Comparison of ENCODE assay signal across 1 cellular context in genomic region chr1:109395282-109395599, GRCh38.
A peak's percentile ranks its signal among the peaks of the same experiment; 100 is the strongest.
TF ChIP-seq lines count a peak whose summit lies in the region.
"Not testable (repeated sequence)": the region's sequence is repeated elsewhere in the genome, so short reads cannot be mapped to it uniquely, and the experiment has no call there.

No MANE protein-coding gene starts in this region.

TF ChIP-seq in K562, 482 proteins besides CTCF, POLR2A, EP300 and RAD21:
- peak; percentile 79; the same call in 1 of the 2 replicates for TF ChIP-seq ZNF384 (IDR thresholded peaks at IDR 0.05; ENCODE audit: low read depth, low read length)
- peak; percentile 18; the same call in 1 of the 2 replicates for TF ChIP-seq BCOR (IDR thresholded peaks at IDR 0.05)
- TF ChIP-seq PBX2 (CRISPR knock-in tag; IDR thresholded peaks at IDR 0.05; ENCODE audit: low read depth); NR2C2 (CRISPR knock-in tag; IDR thresholded peaks at IDR 0.05): not testable (repeated sequence)
- 0 out of 2 replicates have a peak, but pooled peaks have one; percentile 6 for TF ChIP-seq PBX2 (tag; conservative IDR thresholded peaks at IDR 0.05; ENCODE audit: low read depth)
- TF ChIP-seq SMARCA4 (IDR thresholded peaks at IDR 0.05), result 0 out of 2 replicates have a peak, but pooled peaks have one; percentile 15
- TF ChIP-seq ARID1B (IDR thresholded peaks at IDR 0.05), result peak; percentile 55
- peak; percentile 27 for TF ChIP-seq BRD9 (IDR thresholded peaks at IDR 0.05; ENCODE audit: low read depth, partially characterized antibody)
- peak; percentile 37; the same call in 1 of the 2 replicates for TF ChIP-seq SMARCE1 (IDR thresholded peaks at IDR 0.05)
- peak; percentile 48 for TF ChIP-seq FOSL1 (tag; conservative IDR thresholded peaks at IDR 0.05)
- TF ChIP-seq ZNF592 (IDR thresholded peaks at IDR 0.05), result peak; percentile 22; the same call in 1 of the 2 replicates
- peak; percentile 26; the same call in 1 of the 2 replicates for TF ChIP-seq CBFA2T3 (IDR thresholded peaks at IDR 0.05)
- TF ChIP-seq DPF2 (IDR thresholded peaks at IDR 0.05), result peak; percentile 49; the same call in 1 of the 2 replicates
- peak; percentile 17 for TF ChIP-seq NR2C2 (tag; IDR thresholded peaks at IDR 0.05)
